22 cellular contexts compared by ENCODE assay signal in genomic region chr7:140778568-140778967, GRCh38.
DNase-seq lines count a peak whose midpoint lies in the region; ATAC-seq and TF ChIP-seq lines count a peak whose summit lies in the region.
"Had no signal": no experiment of that assay in that cellular context is flagged by ENCODE, and none has a peak within 500 bp of the region (broad histone marks: within the 10 kb centered on the region; RNA-seq: fewer than 3 reads in every experiment).

No MANE protein-coding gene starts in this region.

- H3K9me3 Mint-ChIP-seq in activated naive CD4-positive, alpha-beta T cell treated with anti-CD3 and anti-CD28 coated beads for 36 hours: no peaks in the 10 kb centered on the region
- no peaks in the 10 kb centered on the region for H3K9me3 Mint-ChIP-seq in CD4-positive, CD25-positive, alpha-beta regulatory T cell
- H3K9me3 Mint-ChIP-seq in central memory CD8-positive, alpha-beta T cell: no peaks in the 10 kb centered on the region
- H3K9me3 Mint-ChIP-seq: CD4-positive, alpha-beta memory T cell; CD8-positive, alpha-beta memory T cell had no signal

- peak overlapping the region; percentile 69 for H3K27ac Mint-ChIP-seq in activated naive CD4-positive, alpha-beta T cell treated with anti-CD3 and anti-CD28 coated beads for 36 hours
- H3K27ac Mint-ChIP-seq in CD4-positive, CD25-positive, alpha-beta regulatory T cell: peak overlapping the region; percentile 6 to 70 (median 36)
- peak overlapping the region; percentile 17 for H3K27ac Mint-ChIP-seq in central memory CD8-positive, alpha-beta T cell (ENCODE audit: low read depth)
- H3K27ac Mint-ChIP-seq: B cell had no signal

- intact Hi-C loops in activated naive CD4-positive, alpha-beta T cell treated with anti-CD3 and anti-CD28 coated beads for 36 hours (cut with micrococcal nuclease): no loop called here

- no peak overlapping the region for H3K4me3 ChIP-seq in CD4-positive, CD25-positive, alpha-beta regulatory T cell (ENCODE audit: low read depth, low read length)
- H3K4me3 ChIP-seq in right atrium auricular region: no peak overlapping the region
- H3K4me3 ChIP-seq: A549; BLaER1 treated with 17β-estradiol and CSF1 and Interleukin-3, amounts not matched to agents 10 nM and 100 nM; GM12878 had no signal

- no peaks in the 10 kb centered on the region for H3K27me3 Mint-ChIP-seq in activated naive CD4-positive, alpha-beta T cell treated with anti-CD3 and anti-CD28 coated beads for 36 hours (ENCODE audit: low read depth)
- H3K27me3 Mint-ChIP-seq in CD4-positive, CD25-positive, alpha-beta regulatory T cell: no peaks in the 10 kb centered on the region
- H3K27me3 Mint-ChIP-seq in central memory CD8-positive, alpha-beta T cell: no peaks in the 10 kb centered on the region
- H3K27me3 Mint-ChIP-seq: B cell; CD4-positive, alpha-beta memory T cell; CD8-positive, alpha-beta memory T cell had no signal

- H3K4me1 Mint-ChIP-seq in activated naive CD4-positive, alpha-beta T cell treated with anti-CD3 and anti-CD28 coated beads for 36 hours (ENCODE audit: low read depth): no peaks in the 10 kb centered on the region
- H3K4me1 Mint-ChIP-seq in CD4-positive, CD25-positive, alpha-beta regulatory T cell: peaks cover 3 to 6% (median 5%) of the 10 kb centered on the region in 4 donors
- H3K4me1 Mint-ChIP-seq in central memory CD8-positive, alpha-beta T cell: peaks cover 6% of the 10 kb centered on the region
- H3K4me1 Mint-ChIP-seq: B cell had no signal

- DNase-seq in activated naive CD4-positive, alpha-beta T cell treated with anti-CD3 and anti-CD28 coated beads for 36 hours: no peak
- no peak for DNase-seq in activated naive CD4-positive, alpha-beta T cell treated with anti-CD3 and anti-CD28 coated beads, Interleukin-2, amount 50 U/mL, for 16 hours
- DNase-seq in CD4-positive, CD25-positive, alpha-beta regulatory T cell: no peak
- DNase-seq in central memory CD8-positive, alpha-beta T cell (ENCODE audit: low spot score in 2 of 2): no peak
- no peak for DNase-seq in right atrium auricular region (ENCODE audit: low spot score)
- DNase-seq: AML-193, COR-L47, DMS 273 treated with DMSO at 0.1 percent for 48 hours, DMS53, DMS79, DND-41, EL, GDM1 had no signal

- H3K4me1 ChIP-seq in CD4-positive, CD25-positive, alpha-beta regulatory T cell (ENCODE audit: control insufficient read depth, insufficient read depth, low read length, poor library complexity, severe bottlenecking): no peaks in the 10 kb centered on the region
- no peaks in the 10 kb centered on the region for H3K4me1 ChIP-seq in right atrium auricular region
- H3K4me1 ChIP-seq: A549; BLaER1 treated with 17β-estradiol and CSF1 and Interleukin-3, amounts not matched to agents 10 nM and 100 nM had no signal

- CTCF ChIA-PET in activated naive CD4-positive, alpha-beta T cell treated with anti-CD3 and anti-CD28 coated beads for 36 hours (lab: Charles Lee): no interaction called here

- no peak for TF ChIP-seq CTCF in right atrium auricular region (IDR thresholded peaks at IDR 0.05)

- H3K4me3 Mint-ChIP-seq in activated naive CD4-positive, alpha-beta T cell treated with anti-CD3 and anti-CD28 coated beads for 36 hours: no peak overlapping the region
- no peak overlapping the region for H3K4me3 Mint-ChIP-seq in CD4-positive, CD25-positive, alpha-beta regulatory T cell
- no peak overlapping the region for H3K4me3 Mint-ChIP-seq in central memory CD8-positive, alpha-beta T cell
- H3K4me3 Mint-ChIP-seq: B cell; CD4-positive, alpha-beta memory T cell; CD8-positive, alpha-beta memory T cell had no signal

- peaks cover 13% of the 10 kb centered on the region for H3K36me3 Mint-ChIP-seq in activated naive CD4-positive, alpha-beta T cell treated with anti-CD3 and anti-CD28 coated beads for 36 hours (ENCODE audit: low read depth)
- peaks cover 26% of the 10 kb centered on the region for H3K36me3 Mint-ChIP-seq in CD4-positive, CD25-positive, alpha-beta regulatory T cell
- H3K36me3 Mint-ChIP-seq in central memory CD8-positive, alpha-beta T cell (ENCODE audit: insufficient read depth): peaks cover 30% of the 10 kb centered on the region

- H3K9me3 ChIP-seq in CD4-positive, CD25-positive, alpha-beta regulatory T cell (ENCODE audit: control insufficient read depth in 2 of 2, low read length in 2 of 2): no peaks in the 10 kb centered on the region
- H3K9me3 ChIP-seq in right atrium auricular region: no peaks in the 10 kb centered on the region
- H3K9me3 ChIP-seq: A549; BLaER1 treated with 17β-estradiol and CSF1 and Interleukin-3, amounts not matched to agents 10 nM and 100 nM had no signal

- no peaks in the 10 kb centered on the region for H3K27me3 ChIP-seq in CD4-positive, CD25-positive, alpha-beta regulatory T cell (ENCODE audit: control insufficient read depth, insufficient read depth, low read length)
- H3K27me3 ChIP-seq in right atrium auricular region: no peaks in the 10 kb centered on the region
- H3K27me3 ChIP-seq: BLaER1 treated with 17β-estradiol and CSF1 and Interleukin-3, amounts not matched to agents 10 nM and 100 nM had no signal

- no peak for ATAC-seq in CD4-positive, CD25-positive, alpha-beta regulatory T cell (ENCODE audit: low read depth in 2 of 2)
- no peak for ATAC-seq in central memory CD8-positive, alpha-beta T cell (replicated peaks; ENCODE audit: extremely low read depth, poor library complexity, severe bottlenecking)
- ATAC-seq in GM19324 (IDR thresholded peaks at IDR 0.05; ENCODE audit: low FRiP score, unreplicated experiment): no peak
- ATAC-seq: A549, GM12878 had no signal

- no peak overlapping the region for H3K27ac ChIP-seq in CD4-positive, CD25-positive, alpha-beta regulatory T cell (ENCODE audit: insufficient read depth, low read length, poor library complexity, severe bottlenecking)
- H3K27ac ChIP-seq in right atrium auricular region: no peak overlapping the region
- H3K27ac ChIP-seq: 22Rv1; A549; BLaER1 treated with 17β-estradiol and CSF1 and Interleukin-3, amounts not matched to agents 10 nM and 100 nM; C4-2B had no signal

- H3K36me3 ChIP-seq in CD4-positive, CD25-positive, alpha-beta regulatory T cell (ENCODE audit: control insufficient read depth, insufficient read depth, low read length): peaks cover 57% of the 10 kb centered on the region
- H3K36me3 ChIP-seq in right atrium auricular region: peaks cover 70% of the 10 kb centered on the region

Comparison
In these comparisons a context has a peak if more than half of its experiments do, and no peak if none do; other contexts are left out.
1. H3K27ac Mint-ChIP-seq: peak in every context shown above with its lines; median percentile 69 in activated naive CD4-positive, alpha-beta T cell treated with anti-CD3 and anti-CD28 coated beads for 36 hours; 36 in CD4-positive, CD25-positive, alpha-beta regulatory T cell; 17 in central memory CD8-positive, alpha-beta T cell.